Comparison of ENCODE assay signal across 1 cellular context in the genomic region with DNA sequence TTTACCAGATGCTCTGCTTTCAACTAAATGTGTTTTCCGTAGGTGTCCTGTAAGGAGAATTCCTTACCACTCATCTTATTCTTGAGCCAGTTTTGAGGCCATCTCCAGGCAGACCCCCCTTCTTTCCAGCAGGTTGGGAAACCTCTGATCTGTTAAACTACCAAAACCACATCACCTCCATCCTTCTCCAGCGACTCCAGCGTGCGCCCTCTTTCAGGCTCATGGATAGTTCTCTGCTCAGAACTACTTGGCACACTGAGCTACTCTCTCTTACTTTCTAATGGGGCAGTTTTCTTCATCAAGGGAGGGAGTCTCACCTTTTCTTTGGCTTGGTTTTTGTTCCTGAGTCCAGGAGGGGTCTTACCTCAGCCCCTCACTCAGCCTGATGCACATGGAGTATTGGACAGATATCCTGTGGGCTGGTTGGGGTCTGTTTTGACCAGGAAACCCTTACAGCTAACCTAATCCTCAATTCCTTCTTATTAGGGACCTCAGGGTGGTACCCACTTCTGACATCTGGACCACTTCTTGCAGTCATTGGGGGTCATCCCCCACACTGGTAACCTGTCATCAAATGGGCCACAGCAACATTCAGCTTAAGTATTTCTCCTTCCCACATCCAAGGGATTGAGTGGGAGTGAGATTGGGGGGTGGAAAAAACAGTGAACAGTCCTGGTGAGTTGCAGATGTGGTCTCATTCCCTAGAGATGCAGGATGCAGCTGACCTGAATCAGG.
TF ChIP-seq lines count a peak whose summit lies in the region.

No MANE protein-coding gene starts in this region.

TF ChIP-seq in HepG2, 621 proteins besides CTCF, POLR2A, EP300 and RAD21 (continued from another document and continues in another):
- TF ChIP-seq, protein P1, sequence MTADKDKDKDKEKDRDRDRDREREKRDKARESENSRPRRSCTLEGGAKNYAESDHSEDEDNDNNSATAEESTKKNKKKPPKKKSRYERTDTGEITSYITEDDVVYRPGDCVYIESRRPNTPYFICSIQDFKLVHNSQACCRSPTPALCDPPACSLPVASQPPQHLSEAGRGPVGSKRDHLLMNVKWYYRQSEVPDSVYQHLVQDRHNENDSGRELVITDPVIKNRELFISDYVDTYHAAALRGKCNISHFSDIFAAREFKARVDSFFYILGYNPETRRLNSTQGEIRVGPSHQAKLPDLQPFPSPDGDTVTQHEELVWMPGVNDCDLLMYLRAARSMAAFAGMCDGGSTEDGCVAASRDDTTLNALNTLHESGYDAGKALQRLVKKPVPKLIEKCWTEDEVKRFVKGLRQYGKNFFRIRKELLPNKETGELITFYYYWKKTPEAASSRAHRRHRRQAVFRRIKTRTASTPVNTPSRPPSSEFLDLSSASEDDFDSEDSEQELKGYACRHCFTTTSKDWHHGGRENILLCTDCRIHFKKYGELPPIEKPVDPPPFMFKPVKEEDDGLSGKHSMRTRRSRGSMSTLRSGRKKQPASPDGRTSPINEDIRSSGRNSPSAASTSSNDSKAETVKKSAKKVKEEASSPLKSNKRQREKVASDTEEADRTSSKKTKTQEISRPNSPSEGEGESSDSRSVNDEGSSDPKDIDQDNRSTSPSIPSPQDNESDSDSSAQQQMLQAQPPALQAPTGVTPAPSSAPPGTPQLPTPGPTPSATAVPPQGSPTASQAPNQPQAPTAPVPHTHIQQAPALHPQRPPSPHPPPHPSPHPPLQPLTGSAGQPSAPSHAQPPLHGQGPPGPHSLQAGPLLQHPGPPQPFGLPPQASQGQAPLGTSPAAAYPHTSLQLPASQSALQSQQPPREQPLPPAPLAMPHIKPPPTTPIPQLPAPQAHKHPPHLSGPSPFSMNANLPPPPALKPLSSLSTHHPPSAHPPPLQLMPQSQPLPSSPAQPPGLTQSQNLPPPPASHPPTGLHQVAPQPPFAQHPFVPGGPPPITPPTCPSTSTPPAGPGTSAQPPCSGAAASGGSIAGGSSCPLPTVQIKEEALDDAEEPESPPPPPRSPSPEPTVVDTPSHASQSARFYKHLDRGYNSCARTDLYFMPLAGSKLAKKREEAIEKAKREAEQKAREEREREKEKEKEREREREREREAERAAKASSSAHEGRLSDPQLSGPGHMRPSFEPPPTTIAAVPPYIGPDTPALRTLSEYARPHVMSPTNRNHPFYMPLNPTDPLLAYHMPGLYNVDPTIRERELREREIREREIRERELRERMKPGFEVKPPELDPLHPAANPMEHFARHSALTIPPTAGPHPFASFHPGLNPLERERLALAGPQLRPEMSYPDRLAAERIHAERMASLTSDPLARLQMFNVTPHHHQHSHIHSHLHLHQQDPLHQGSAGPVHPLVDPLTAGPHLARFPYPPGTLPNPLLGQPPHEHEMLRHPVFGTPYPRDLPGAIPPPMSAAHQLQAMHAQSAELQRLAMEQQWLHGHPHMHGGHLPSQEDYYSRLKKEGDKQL (CRISPR knock-in tag; IDR thresholded peaks at IDR 0.05; ENCODE audit: low read depth) = no peak
- TF ChIP-seq ZSCAN31 (CRISPR knock-in tag; IDR thresholded peaks at IDR 0.05; ENCODE audit: low read depth) = peak; percentile 13; the same call in 1 of the 2 replicates
- 0 out of 2 replicates have a peak, but pooled peaks have one; percentile 11 for TF ChIP-seq ZNF761 (CRISPR knock-in tag; conservative IDR thresholded peaks at IDR 0.05)
- TF ChIP-seq, protein P2, sequence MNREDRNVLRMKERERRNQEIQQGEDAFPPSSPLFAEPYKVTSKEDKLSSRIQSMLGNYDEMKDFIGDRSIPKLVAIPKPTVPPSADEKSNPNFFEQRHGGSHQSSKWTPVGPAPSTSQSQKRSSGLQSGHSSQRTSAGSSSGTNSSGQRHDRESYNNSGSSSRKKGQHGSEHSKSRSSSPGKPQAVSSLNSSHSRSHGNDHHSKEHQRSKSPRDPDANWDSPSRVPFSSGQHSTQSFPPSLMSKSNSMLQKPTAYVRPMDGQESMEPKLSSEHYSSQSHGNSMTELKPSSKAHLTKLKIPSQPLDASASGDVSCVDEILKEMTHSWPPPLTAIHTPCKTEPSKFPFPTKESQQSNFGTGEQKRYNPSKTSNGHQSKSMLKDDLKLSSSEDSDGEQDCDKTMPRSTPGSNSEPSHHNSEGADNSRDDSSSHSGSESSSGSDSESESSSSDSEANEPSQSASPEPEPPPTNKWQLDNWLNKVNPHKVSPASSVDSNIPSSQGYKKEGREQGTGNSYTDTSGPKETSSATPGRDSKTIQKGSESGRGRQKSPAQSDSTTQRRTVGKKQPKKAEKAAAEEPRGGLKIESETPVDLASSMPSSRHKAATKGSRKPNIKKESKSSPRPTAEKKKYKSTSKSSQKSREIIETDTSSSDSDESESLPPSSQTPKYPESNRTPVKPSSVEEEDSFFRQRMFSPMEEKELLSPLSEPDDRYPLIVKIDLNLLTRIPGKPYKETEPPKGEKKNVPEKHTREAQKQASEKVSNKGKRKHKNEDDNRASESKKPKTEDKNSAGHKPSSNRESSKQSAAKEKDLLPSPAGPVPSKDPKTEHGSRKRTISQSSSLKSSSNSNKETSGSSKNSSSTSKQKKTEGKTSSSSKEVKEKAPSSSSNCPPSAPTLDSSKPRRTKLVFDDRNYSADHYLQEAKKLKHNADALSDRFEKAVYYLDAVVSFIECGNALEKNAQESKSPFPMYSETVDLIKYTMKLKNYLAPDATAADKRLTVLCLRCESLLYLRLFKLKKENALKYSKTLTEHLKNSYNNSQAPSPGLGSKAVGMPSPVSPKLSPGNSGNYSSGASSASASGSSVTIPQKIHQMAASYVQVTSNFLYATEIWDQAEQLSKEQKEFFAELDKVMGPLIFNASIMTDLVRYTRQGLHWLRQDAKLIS (CRISPR knock-in tag; IDR thresholded peaks at IDR 0.05) = peak; percentile 21; the same call in 1 of the 2 replicates
- TF ChIP-seq ZNF496 (CRISPR knock-in tag; IDR thresholded peaks at IDR 0.05; ENCODE audit: insufficient replicate concordance) = no peak
- 0 out of 2 replicates have a peak, but pooled peaks have one; percentile 65 for TF ChIP-seq EEA1 (CRISPR knock-in tag; IDR thresholded peaks at IDR 0.05; ENCODE audit: borderline replicate concordance)
- TF ChIP-seq GTF3A (CRISPR knock-in tag; conservative IDR thresholded peaks at IDR 0.05) = peak; percentile 34; the same call in 1 of the 2 replicates
- 0 out of 2 replicates have a peak, but pooled peaks have one; percentile 21 for TF ChIP-seq ZNF224 (CRISPR knock-in tag; IDR thresholded peaks at IDR 0.05)
- 0 out of 2 replicates have a peak, but pooled peaks have one; percentile 26 for TF ChIP-seq GATAD1 (CRISPR knock-in tag; IDR thresholded peaks at IDR 0.05)
- 0 out of 2 replicates have a peak, but pooled peaks have one; percentile 29 for TF ChIP-seq ZNF792 (CRISPR knock-in tag; IDR thresholded peaks at IDR 0.05)
- TF ChIP-seq, protein P3, sequence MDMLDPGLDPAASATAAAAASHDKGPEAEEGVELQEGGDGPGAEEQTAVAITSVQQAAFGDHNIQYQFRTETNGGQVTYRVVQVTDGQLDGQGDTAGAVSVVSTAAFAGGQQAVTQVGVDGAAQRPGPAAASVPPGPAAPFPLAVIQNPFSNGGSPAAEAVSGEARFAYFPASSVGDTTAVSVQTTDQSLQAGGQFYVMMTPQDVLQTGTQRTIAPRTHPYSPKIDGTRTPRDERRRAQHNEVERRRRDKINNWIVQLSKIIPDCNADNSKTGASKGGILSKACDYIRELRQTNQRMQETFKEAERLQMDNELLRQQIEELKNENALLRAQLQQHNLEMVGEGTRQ (IDR thresholded peaks at IDR 0.05; ENCODE audit: low read depth, low read length) = 0 out of 2 replicates have a peak, but pooled peaks have one; percentile 15
- TF ChIP-seq, protein P3 (CRISPR knock-in tag; IDR thresholded peaks at IDR 0.05; ENCODE audit: borderline replicate concordance) = no peak
- TF ChIP-seq POLR2AphosphoS5 (IDR thresholded peaks at IDR 0.05; ENCODE audit: low read depth, low read length) = peak; percentile 84; the same call in 1 of the 2 replicates
- TF ChIP-seq, protein P4, sequence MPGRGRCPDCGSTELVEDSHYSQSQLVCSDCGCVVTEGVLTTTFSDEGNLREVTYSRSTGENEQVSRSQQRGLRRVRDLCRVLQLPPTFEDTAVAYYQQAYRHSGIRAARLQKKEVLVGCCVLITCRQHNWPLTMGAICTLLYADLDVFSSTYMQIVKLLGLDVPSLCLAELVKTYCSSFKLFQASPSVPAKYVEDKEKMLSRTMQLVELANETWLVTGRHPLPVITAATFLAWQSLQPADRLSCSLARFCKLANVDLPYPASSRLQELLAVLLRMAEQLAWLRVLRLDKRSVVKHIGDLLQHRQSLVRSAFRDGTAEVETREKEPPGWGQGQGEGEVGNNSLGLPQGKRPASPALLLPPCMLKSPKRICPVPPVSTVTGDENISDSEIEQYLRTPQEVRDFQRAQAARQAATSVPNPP (CRISPR knock-in tag; IDR thresholded peaks at IDR 0.05) = 0 out of 2 replicates have a peak, but pooled peaks have one; percentile 19
- TF ChIP-seq, protein P5, sequence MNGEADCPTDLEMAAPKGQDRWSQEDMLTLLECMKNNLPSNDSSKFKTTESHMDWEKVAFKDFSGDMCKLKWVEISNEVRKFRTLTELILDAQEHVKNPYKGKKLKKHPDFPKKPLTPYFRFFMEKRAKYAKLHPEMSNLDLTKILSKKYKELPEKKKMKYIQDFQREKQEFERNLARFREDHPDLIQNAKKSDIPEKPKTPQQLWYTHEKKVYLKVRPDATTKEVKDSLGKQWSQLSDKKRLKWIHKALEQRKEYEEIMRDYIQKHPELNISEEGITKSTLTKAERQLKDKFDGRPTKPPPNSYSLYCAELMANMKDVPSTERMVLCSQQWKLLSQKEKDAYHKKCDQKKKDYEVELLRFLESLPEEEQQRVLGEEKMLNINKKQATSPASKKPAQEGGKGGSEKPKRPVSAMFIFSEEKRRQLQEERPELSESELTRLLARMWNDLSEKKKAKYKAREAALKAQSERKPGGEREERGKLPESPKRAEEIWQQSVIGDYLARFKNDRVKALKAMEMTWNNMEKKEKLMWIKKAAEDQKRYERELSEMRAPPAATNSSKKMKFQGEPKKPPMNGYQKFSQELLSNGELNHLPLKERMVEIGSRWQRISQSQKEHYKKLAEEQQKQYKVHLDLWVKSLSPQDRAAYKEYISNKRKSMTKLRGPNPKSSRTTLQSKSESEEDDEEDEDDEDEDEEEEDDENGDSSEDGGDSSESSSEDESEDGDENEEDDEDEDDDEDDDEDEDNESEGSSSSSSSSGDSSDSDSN (CRISPR knock-in tag; IDR thresholded peaks at IDR 0.05) = 0 out of 2 replicates have a peak, but pooled peaks have one; percentile 13
- no peak for TF ChIP-seq ZNF367 (CRISPR knock-in tag; IDR thresholded peaks at IDR 0.05; ENCODE audit: borderline replicate concordance)
- TF ChIP-seq ZFYVE20 (CRISPR knock-in tag; IDR thresholded peaks at IDR 0.05; ENCODE audit: borderline replicate concordance, low read depth) = 0 out of 2 replicates have a peak, but pooled peaks have one; percentile 8
- TF ChIP-seq ZNF878 (CRISPR knock-in tag; IDR thresholded peaks at IDR 0.05) = no peak
- TF ChIP-seq JUN (CRISPR knock-in tag; IDR thresholded peaks at IDR 0.05) = peak; percentile 7; the same call in 1 of the 2 replicates
- no peak for TF ChIP-seq MED1 (CRISPR knock-in tag; IDR thresholded peaks at IDR 0.05)
- no peak for TF ChIP-seq ZNF782 (CRISPR knock-in tag; IDR thresholded peaks at IDR 0.05; ENCODE audit: borderline replicate concordance)
- TF ChIP-seq SAFB2 (CRISPR knock-in tag; IDR thresholded peaks at IDR 0.05; ENCODE audit: borderline replicate concordance, low read depth) = peak; percentile 78; the same call in 1 of the 2 replicates
- TF ChIP-seq, protein P6, sequence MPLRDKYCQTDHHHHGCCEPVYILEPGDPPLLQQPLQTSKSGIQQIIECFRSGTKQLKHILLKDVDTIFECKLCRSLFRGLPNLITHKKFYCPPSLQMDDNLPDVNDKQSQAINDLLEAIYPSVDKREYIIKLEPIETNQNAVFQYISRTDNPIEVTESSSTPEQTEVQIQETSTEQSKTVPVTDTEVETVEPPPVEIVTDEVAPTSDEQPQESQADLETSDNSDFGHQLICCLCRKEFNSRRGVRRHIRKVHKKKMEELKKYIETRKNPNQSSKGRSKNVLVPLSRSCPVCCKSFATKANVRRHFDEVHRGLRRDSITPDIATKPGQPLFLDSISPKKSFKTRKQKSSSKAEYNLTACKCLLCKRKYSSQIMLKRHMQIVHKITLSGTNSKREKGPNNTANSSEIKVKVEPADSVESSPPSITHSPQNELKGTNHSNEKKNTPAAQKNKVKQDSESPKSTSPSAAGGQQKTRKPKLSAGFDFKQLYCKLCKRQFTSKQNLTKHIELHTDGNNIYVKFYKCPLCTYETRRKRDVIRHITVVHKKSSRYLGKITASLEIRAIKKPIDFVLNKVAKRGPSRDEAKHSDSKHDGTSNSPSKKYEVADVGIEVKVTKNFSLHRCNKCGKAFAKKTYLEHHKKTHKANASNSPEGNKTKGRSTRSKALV (CRISPR knock-in tag; IDR thresholded peaks at IDR 0.05) = no peak
- 0 out of 2 replicates have a peak, but pooled peaks have one; percentile 4 for TF ChIP-seq MTA3 (CRISPR knock-in tag; IDR thresholded peaks at IDR 0.05)
- TF ChIP-seq, protein P7, sequence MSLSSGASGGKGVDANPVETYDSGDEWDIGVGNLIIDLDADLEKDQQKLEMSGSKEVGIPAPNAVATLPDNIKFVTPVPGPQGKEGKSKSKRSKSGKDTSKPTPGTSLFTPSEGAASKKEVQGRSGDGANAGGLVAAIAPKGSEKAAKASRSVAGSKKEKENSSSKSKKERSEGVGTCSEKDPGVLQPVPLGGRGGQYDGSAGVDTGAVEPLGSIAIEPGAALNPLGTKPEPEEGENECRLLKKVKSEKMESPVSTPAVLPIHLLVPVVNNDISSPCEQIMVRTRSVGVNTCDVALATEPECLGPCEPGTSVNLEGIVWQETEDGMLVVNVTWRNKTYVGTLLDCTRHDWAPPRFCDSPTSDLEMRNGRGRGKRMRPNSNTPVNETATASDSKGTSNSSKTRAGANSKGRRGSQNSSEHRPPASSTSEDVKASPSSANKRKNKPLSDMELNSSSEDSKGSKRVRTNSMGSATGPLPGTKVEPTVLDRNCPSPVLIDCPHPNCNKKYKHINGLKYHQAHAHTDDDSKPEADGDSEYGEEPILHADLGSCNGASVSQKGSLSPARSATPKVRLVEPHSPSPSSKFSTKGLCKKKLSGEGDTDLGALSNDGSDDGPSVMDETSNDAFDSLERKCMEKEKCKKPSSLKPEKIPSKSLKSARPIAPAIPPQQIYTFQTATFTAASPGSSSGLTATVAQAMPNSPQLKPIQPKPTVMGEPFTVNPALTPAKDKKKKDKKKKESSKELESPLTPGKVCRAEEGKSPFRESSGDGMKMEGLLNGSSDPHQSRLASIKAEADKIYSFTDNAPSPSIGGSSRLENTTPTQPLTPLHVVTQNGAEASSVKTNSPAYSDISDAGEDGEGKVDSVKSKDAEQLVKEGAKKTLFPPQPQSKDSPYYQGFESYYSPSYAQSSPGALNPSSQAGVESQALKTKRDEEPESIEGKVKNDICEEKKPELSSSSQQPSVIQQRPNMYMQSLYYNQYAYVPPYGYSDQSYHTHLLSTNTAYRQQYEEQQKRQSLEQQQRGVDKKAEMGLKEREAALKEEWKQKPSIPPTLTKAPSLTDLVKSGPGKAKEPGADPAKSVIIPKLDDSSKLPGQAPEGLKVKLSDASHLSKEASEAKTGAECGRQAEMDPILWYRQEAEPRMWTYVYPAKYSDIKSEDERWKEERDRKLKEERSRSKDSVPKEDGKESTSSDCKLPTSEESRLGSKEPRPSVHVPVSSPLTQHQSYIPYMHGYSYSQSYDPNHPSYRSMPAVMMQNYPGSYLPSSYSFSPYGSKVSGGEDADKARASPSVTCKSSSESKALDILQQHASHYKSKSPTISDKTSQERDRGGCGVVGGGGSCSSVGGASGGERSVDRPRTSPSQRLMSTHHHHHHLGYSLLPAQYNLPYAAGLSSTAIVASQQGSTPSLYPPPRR (CRISPR knock-in tag; IDR thresholded peaks at IDR 0.05; ENCODE audit: borderline replicate concordance) = 0 out of 2 replicates have a peak, but pooled peaks have one; percentile 19
- TF ChIP-seq POLR2G (IDR thresholded peaks at IDR 0.05; ENCODE audit: low read depth, low read length) = peak; percentile 58
- TF ChIP-seq CC2D1A (CRISPR knock-in tag; IDR thresholded peaks at IDR 0.05) = peak; percentile 33; the same call in 1 of the 2 replicates
